In genomic region chr22:19987394-19988306, GRCh38 we compare ENCODE assay signal across 9 cellular contexts. TPM values are rescaled to one million over a fixed set of nuclear protein-coding genes. Genes with fewer than 3 reads are reported as not detected.
DNase-seq lines count a peak whose midpoint lies in the region; ATAC-seq and TF ChIP-seq lines count a peak whose summit lies in the region.
"Had no signal": no experiment of that assay in that cellular context is flagged by ENCODE, and none has a peak within 500 bp of the region (broad histone marks: within the 10 kb centered on the region; RNA-seq: fewer than 3 reads in every experiment).

No MANE protein-coding gene starts in this region.

- no peaks in the 10 kb centered on the region for H3K36me3 ChIP-seq in naive thymus-derived CD4-positive, alpha-beta T cell (ENCODE audit: control insufficient read depth in 2 of 3, insufficient read depth in 3 of 3, low read length in 3 of 3)
- H3K36me3 ChIP-seq in upper lobe of right lung: no peaks in the 10 kb centered on the region

- H3K9me3 Mint-ChIP-seq in naive thymus-derived CD4-positive, alpha-beta T cell: no peaks in the 10 kb centered on the region

- ATAC-seq in Right ventricle myocardium superior (ENCODE audit: poor library complexity): no peak
- ATAC-seq in naive thymus-derived CD4-positive, alpha-beta T cell: no peak
- no peak for ATAC-seq in upper lobe of right lung
- ATAC-seq in HG03457 (IDR thresholded peaks at IDR 0.05; ENCODE audit: unreplicated experiment): no peak

- DNase-seq in Right ventricle myocardium superior (peak; percentile 32), cardiac septum (ENCODE audit: low spot score) (no peak), dorsolateral prefrontal cortex (no peak), upper lobe of right lung (no peak), DMS114 treated with DMSO at 0.1 percent for 48 hours (lab: John Stamatoyannopoulos, UW; ENCODE audit: unreplicated experiment) (no peak), cerebellar cortex (ENCODE audit: low spot score) (no peak)
- DNase-seq in naive thymus-derived CD4-positive, alpha-beta T cell: no peak

- intact Hi-C loops in Right ventricle myocardium superior (cut with DNase I): no loop called here
- intact Hi-C loops in cardiac septum (cut with DNase I): no loop called here
- intact Hi-C loops in dorsolateral prefrontal cortex (cut with DNase I): loop anchor here in 1 of 2 donors (10.0 kb wide), 1 partner anchor 297 kb away; no protein-coding TSS in a partner anchor
- intact Hi-C loops in naive thymus-derived CD4-positive, alpha-beta T cell (cut with micrococcal nuclease): loop anchor here (1.0 to 10.0 kb wide), 4 partner anchors 29 to 307 kb away; partner anchors contain the start of gene ARVCF (in 2 of the 2)
- intact Hi-C loops in upper lobe of right lung (cut with DNase I): no loop called here

- H3K27ac ChIP-seq in dorsolateral prefrontal cortex (peak overlapping the region in 13 of 59 donors; percentile 21 to 88 (median 77)), upper lobe of right lung (peak overlapping the region; percentile 11)
- no peak overlapping the region for H3K27ac ChIP-seq in naive thymus-derived CD4-positive, alpha-beta T cell (ENCODE audit: low read depth, low read length)
- H3K27ac ChIP-seq: SK-N-MC had no signal

- no peaks in the 10 kb centered on the region for H3K4me1 ChIP-seq in naive thymus-derived CD4-positive, alpha-beta T cell (ENCODE audit: control insufficient read depth in 2 of 2, insufficient read depth in 2 of 2, low read length in 2 of 2)
- peaks cover 10% of the 10 kb centered on the region for H3K4me1 ChIP-seq in upper lobe of right lung

- no peak for TF ChIP-seq CTCF in dorsolateral prefrontal cortex (IDR thresholded peaks at IDR 0.05 in 54 of 56, conservative IDR thresholded peaks at IDR 0.05 in 2 of 56; ENCODE audit: low read depth in 1 of 56, partially characterized antibody in 56 of 56)
- TF ChIP-seq CTCF in upper lobe of right lung (IDR thresholded peaks at IDR 0.05): no peak

- no peaks in the 10 kb centered on the region for H3K9me3 ChIP-seq in naive thymus-derived CD4-positive, alpha-beta T cell (ENCODE audit: control insufficient read depth in 2 of 3, low read length in 3 of 3)
- H3K9me3 ChIP-seq in upper lobe of right lung: no peaks in the 10 kb centered on the region

- H3K36me3 Mint-ChIP-seq in naive thymus-derived CD4-positive, alpha-beta T cell: no peaks in the 10 kb centered on the region

- CTCF ChIA-PET in naive thymus-derived CD4-positive, alpha-beta T cell (lab: Charles Lee): no interaction called here

- H3K4me3 Mint-ChIP-seq in naive thymus-derived CD4-positive, alpha-beta T cell: peak overlapping the region; percentile 13 to 83 (median 58)

- POLR2A ChIA-PET in naive thymus-derived CD4-positive, alpha-beta T cell (lab: Charles Lee): no interaction called here

- no peak overlapping the region for H3K27ac Mint-ChIP-seq in naive thymus-derived CD4-positive, alpha-beta T cell

- H3K27me3 Mint-ChIP-seq in naive thymus-derived CD4-positive, alpha-beta T cell: peaks cover 0 to 7% (median 0%) of the 10 kb centered on the region in 5 donors

- H3K4me1 Mint-ChIP-seq in naive thymus-derived CD4-positive, alpha-beta T cell: peaks cover 0 to 3% (median 2%) of the 10 kb centered on the region in 7 donors

- H3K4me3 ChIP-seq in dorsolateral prefrontal cortex (peak overlapping the region in 44 of 59 donors; percentile 47 to 86 (median 76)), upper lobe of right lung (peak overlapping the region; percentile 74)
- H3K4me3 ChIP-seq in naive thymus-derived CD4-positive, alpha-beta T cell (ENCODE audit: low read length): no peak overlapping the region

- H3K27me3 ChIP-seq in dorsolateral prefrontal cortex (no peaks in the 10 kb centered on the region), upper lobe of right lung (no peaks in the 10 kb centered on the region)
- no peaks in the 10 kb centered on the region for H3K27me3 ChIP-seq in naive thymus-derived CD4-positive, alpha-beta T cell (ENCODE audit: control insufficient read depth in 2 of 2, insufficient read depth in 2 of 2, low read length in 2 of 2)

RNA-seq across cellular contexts. Expression of gene ARVCF, which starts 29.0 kb away (rescaled TPM):
- total RNA-seq in Right ventricle myocardium superior (31.4 TPM), cardiac septum (46.8 TPM), dorsolateral prefrontal cortex (10 to 100 TPM; 14.8 to 57.2 (median 32.4) TPM), upper lobe of right lung (25.4 TPM)
- 1 to 10 TPM; 2.8 to 9.2 (median 5.8) TPM for total RNA-seq in naive thymus-derived CD4-positive, alpha-beta T cell
- polyA plus RNA-seq in naive thymus-derived CD4-positive, alpha-beta T cell: 1 to 10 TPM in 1 of 2 donors, under 1 TPM in 1; 0.74 to 1.7 TPM

RNA-seq across cellular contexts. Expression of gene TANGO2, which starts 33.3 kb away (rescaled TPM):
- total RNA-seq in Right ventricle myocardium superior (62.3 TPM), cardiac septum (84.5 TPM), dorsolateral prefrontal cortex (10 to 100 TPM; 45.5 to 81.1 (median 59.7) TPM), upper lobe of right lung (37.8 TPM)
- 10 to 100 TPM; 21.3 to 43.1 (median 38.6) TPM for total RNA-seq in naive thymus-derived CD4-positive, alpha-beta T cell
- polyA plus RNA-seq in naive thymus-derived CD4-positive, alpha-beta T cell: 10 to 100 TPM; 20.0 to 41.3 TPM

RNA-seq across cellular contexts. Expression of gene TXNRD2, which starts 46.0 kb away (rescaled TPM):
- total RNA-seq in Right ventricle myocardium superior (40.4 TPM), cardiac septum (33.3 TPM), dorsolateral prefrontal cortex (10 to 100 TPM; 24.8 to 48.9 (median 32.2) TPM), upper lobe of right lung (40.7 TPM)
- 10 to 100 TPM; 24.7 to 39.0 (median 36.7) TPM for total RNA-seq in naive thymus-derived CD4-positive, alpha-beta T cell
- polyA plus RNA-seq in naive thymus-derived CD4-positive, alpha-beta T cell: 10 to 100 TPM; 14.0 to 15.2 TPM

RNA-seq across cellular contexts. Expression of gene COMT, which starts 46.1 kb away (rescaled TPM):
- total RNA-seq in Right ventricle myocardium superior: 75.3 TPM
- 97.1 TPM for total RNA-seq in cardiac septum
- 100 to 1,000 TPM in 87 of 120 experiments, 10 to 100 TPM in 33; 72.4 to 193 (median 113) TPM for total RNA-seq in dorsolateral prefrontal cortex
- total RNA-seq in naive thymus-derived CD4-positive, alpha-beta T cell: 10 to 100 TPM; 30.0 to 80.7 (median 36.7) TPM
- polyA plus RNA-seq in naive thymus-derived CD4-positive, alpha-beta T cell: 100 to 1,000 TPM in 1 of 2 donors, 10 to 100 TPM in 1; 85.0 to 105 TPM
- 175 TPM for total RNA-seq in upper lobe of right lung

Comparison
In these comparisons a context has a peak if more than half of its experiments do, and no peak if none do; other contexts are left out.
1. intact Hi-C loops: an anchor here in naive thymus-derived CD4-positive, alpha-beta T cell (1.0 to 10.0 kb wide); none called in Right ventricle myocardium superior, cardiac septum and upper lobe of right lung.